In the genomic region with DNA sequence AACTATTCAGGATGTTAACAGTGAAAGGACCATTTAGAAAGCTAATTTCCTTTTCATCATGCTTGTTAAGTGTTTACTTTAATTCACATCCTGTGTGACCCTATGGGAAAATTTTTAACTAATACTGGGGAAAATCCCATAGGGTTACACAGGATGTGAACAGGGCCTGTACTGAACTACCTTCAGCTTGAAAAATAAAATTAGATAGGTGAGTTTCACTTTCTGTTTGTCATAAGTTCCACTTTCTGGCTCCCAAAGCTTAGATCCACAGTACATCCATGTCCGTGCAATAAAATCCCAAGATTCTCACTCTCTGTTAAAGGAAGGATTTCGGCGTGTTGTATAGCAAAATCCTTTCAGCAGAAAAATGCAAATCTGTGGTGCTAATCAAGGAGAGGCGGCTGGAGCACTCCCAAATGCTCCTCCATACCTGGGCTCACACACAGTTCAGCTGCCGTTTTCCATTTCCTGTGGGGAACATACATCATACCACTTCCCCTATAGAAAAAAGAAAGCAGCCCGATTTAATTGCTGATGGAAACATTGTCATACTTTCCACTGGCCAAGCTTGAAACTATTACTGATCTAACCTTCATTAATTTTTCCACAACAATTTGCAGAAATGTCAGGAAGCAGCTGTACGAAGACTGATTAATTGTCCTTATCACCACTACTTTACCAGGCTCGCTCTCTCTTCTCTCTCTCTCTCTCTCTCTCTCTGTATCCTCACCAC, we compare ENCODE assay signal across 8 cellular contexts.
DNase-seq lines count a peak whose midpoint lies in the region; ATAC-seq and TF ChIP-seq lines count a peak whose summit lies in the region.

No MANE protein-coding gene starts in this region.

- no peaks in the 10 kb centered on the region for H3K36me3 ChIP-seq in DND-41 (ENCODE audit: insufficient read depth, low read length)
- H3K36me3 ChIP-seq in fibroblast of lung (ENCODE audit: control insufficient read depth, insufficient read depth, low read length) = no peaks in the 10 kb centered on the region

- H3K27me3 Mint-ChIP-seq in activated CD4-positive, alpha-beta T cell treated with anti-CD3 and anti-CD28 coated beads, Interleukin-2, amount 10 ng/mL, durations not matched to agents 24 days and 14 days = peaks cover 2% of the 10 kb centered on the region

- H3K27me3 ChIP-seq in DND-41 (ENCODE audit: insufficient read depth, low read length, poor library complexity) (no peaks in the 10 kb centered on the region), fibroblast of lung (ENCODE audit: control insufficient read depth, insufficient read depth, low read length) (no peaks in the 10 kb centered on the region)

- H3K4me3 Mint-ChIP-seq in activated CD4-positive, alpha-beta T cell treated with anti-CD3 and anti-CD28 coated beads, Interleukin-2, amount 10 ng/mL, durations not matched to agents 24 days and 14 days = peak overlapping the region; percentile 88

- peak overlapping the region; percentile 73 for H3K4me2 ChIP-seq in DND-41 (ENCODE audit: insufficient read depth, low read length)
- peak overlapping the region; percentile 77 for H3K4me2 ChIP-seq in fibroblast of lung (ENCODE audit: extremely low read depth, insufficient read depth, low read length)

- H3K27ac ChIP-seq in DND-41 (ENCODE audit: low read length) (peak overlapping the region; percentile 88), fibroblast of lung (ENCODE audit: insufficient read depth, low read length) (peak overlapping the region; percentile 18)

- peak overlapping the region; percentile 94 for H3K27ac Mint-ChIP-seq in activated CD4-positive, alpha-beta T cell treated with anti-CD3 and anti-CD28 coated beads, Interleukin-2, amount 10 ng/mL, durations not matched to agents 24 days and 14 days

- intact Hi-C loops in activated CD4-positive, alpha-beta T cell treated with anti-CD3 and anti-CD28 coated beads, Interleukin-2, amount 10 ng/mL, durations not matched to agents 24 days and 14 days (cut with micrococcal nuclease) = loop anchor here (1.0 to 5.0 kb wide), 9 partner anchors 8 to 318 kb away; no protein-coding TSS in a partner anchor

- H3K9ac ChIP-seq in DND-41 (ENCODE audit: low read depth, low read length) (peak overlapping the region; percentile 47), fibroblast of lung (ENCODE audit: insufficient read depth, low read length) (no peak overlapping the region)

- ATAC-seq in DND-41 (ENCODE audit: insufficient read depth, low read depth) (peak; percentile 88), GM21390 (IDR thresholded peaks at IDR 0.05; ENCODE audit: unreplicated experiment) (peak; percentile 60)

- peaks cover 26% of the 10 kb centered on the region for H3K4me1 ChIP-seq in DND-41 (ENCODE audit: insufficient read depth, low read length)
- peaks cover 15% of the 10 kb centered on the region for H3K4me1 ChIP-seq in fibroblast of lung (ENCODE audit: control insufficient read depth, extremely low read depth, insufficient read depth, low read length)

- no peaks in the 10 kb centered on the region for H3K79me2 ChIP-seq in DND-41 (ENCODE audit: insufficient read depth, low read length)
- H3K79me2 ChIP-seq in fibroblast of lung (ENCODE audit: control insufficient read depth, insufficient read depth, low read length) = peaks cover 17% of the 10 kb centered on the region

- peaks cover 4% of the 10 kb centered on the region for H3K9me3 Mint-ChIP-seq in activated CD4-positive, alpha-beta T cell treated with anti-CD3 and anti-CD28 coated beads, Interleukin-2, amount 10 ng/mL, durations not matched to agents 24 days and 14 days

- peaks cover 35% of the 10 kb centered on the region for H3K36me3 Mint-ChIP-seq in activated CD4-positive, alpha-beta T cell treated with anti-CD3 and anti-CD28 coated beads, Interleukin-2, amount 10 ng/mL, durations not matched to agents 24 days and 14 days (ENCODE audit: low read depth)

- peaks cover 63% of the 10 kb centered on the region for H3K4me1 Mint-ChIP-seq in activated CD4-positive, alpha-beta T cell treated with anti-CD3 and anti-CD28 coated beads, Interleukin-2, amount 10 ng/mL, durations not matched to agents 24 days and 14 days

- DNase-seq in DND-41 (peak; percentile 66), HT1080 (ENCODE audit: low read depth) (peak; percentile 70), fibroblast of lung (ENCODE audit: low read depth in 2 of 2) (peak; percentile 35 to 70), renal cortical epithelial cell (ENCODE audit: low read depth) (peak; percentile 90), globus pallidus (ENCODE audit: low spot score) (no peak), putamen (ENCODE audit: low spot score) (no peak)
- DNase-seq in activated CD4-positive, alpha-beta T cell treated with anti-CD3 and anti-CD28 coated beads, Interleukin-2, amount 10 ng/mL, durations not matched to agents 24 days and 14 days = peak; percentile 86

- H4K20me1 ChIP-seq in DND-41 (ENCODE audit: insufficient read depth, low read length) (no peaks in the 10 kb centered on the region), fibroblast of lung (ENCODE audit: control insufficient read depth, extremely low read depth, insufficient read depth, low read length) (no peaks in the 10 kb centered on the region)

- H2AFZ ChIP-seq in DND-41 (ENCODE audit: low read depth, low read length) = peak overlapping the region; percentile 81
- H2AFZ ChIP-seq in fibroblast of lung (ENCODE audit: low read length) = peak overlapping the region; percentile 1

- H3K4me3 ChIP-seq in DND-41 (ENCODE audit: low read depth in 1 of 2, low read length in 2 of 2) = peak overlapping the region; percentile 17 to 56; a peak in 3 of 4 replicates
- H3K4me3 ChIP-seq in fibroblast of lung (replicated peaks in 1 of 4; ENCODE audit: control extremely low read depth in 1 of 4, insufficient read depth in 1 of 4, low read depth in 3 of 4, low read length in 4 of 4) = peak overlapping the region; percentile 14 to 29 (median 20)

- H3K9me3 ChIP-seq in DND-41 (ENCODE audit: insufficient read depth, low read length, severe bottlenecking) (no peaks in the 10 kb centered on the region), fibroblast of lung (ENCODE audit: control insufficient read depth, insufficient read depth, low read depth, low read length) (no peaks in the 10 kb centered on the region)

- no peak for TF ChIP-seq CTCF in DND-41 (IDR thresholded peaks at IDR 0.05; ENCODE audit: borderline replicate concordance, extremely low read depth, low read length, poor library complexity, severe bottlenecking)
- TF ChIP-seq CTCF in fibroblast of lung (conservative IDR thresholded peaks at IDR 0.05 in 1 of 2, IDR thresholded peaks at IDR 0.05 in 1 of 2; ENCODE audit: low read depth in 1 of 2, low read length in 2 of 2) = no peak

Comparison
In these comparisons a context has a peak if more than half of its experiments do, and no peak if none do; other contexts are left out.
1. DNase-seq: peak in DND-41 (single experiment), HT1080 (single experiment), activated CD4-positive, alpha-beta T cell treated with anti-CD3 and anti-CD28 coated beads, Interleukin-2, amount 10 ng/mL, durations not matched to agents 24 days and 14 days (single experiment), fibroblast of lung (2 of 2) and renal cortical epithelial cell (single experiment); none in globus pallidus (single experiment) and putamen (single experiment).